In the genomic region with DNA sequence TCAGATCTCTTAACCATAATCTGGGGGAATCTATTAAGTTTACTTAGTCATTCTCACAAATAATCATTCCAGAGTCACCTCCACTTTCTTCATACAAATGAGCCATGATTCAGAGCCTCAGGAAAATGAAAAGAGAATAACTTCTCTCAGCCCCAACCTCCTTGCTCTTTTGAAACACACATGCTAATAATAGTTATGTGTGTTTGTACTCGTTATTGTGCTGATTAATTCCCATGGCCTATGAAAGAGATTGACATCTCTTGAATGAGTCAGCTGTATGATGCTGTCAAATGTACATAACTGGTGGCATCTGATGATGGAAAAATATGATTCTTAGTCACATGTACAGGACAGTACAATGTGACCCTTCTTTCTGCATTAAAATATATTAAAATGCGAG, we compare ENCODE assay signal across 2 cellular contexts.
TF ChIP-seq lines count a peak whose summit lies in the region.

No MANE protein-coding gene starts in this region.

TF ChIP-seq in WTC11, 78 proteins besides CTCF, POLR2A, EP300 and RAD21:
- TF ChIP-seq, protein P1, sequence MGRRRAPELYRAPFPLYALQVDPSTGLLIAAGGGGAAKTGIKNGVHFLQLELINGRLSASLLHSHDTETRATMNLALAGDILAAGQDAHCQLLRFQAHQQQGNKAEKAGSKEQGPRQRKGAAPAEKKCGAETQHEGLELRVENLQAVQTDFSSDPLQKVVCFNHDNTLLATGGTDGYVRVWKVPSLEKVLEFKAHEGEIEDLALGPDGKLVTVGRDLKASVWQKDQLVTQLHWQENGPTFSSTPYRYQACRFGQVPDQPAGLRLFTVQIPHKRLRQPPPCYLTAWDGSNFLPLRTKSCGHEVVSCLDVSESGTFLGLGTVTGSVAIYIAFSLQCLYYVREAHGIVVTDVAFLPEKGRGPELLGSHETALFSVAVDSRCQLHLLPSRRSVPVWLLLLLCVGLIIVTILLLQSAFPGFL (CRISPR knock-in tag; IDR thresholded peaks at IDR 0.05; ENCODE audit: borderline replicate concordance) = no peak
- TF ChIP-seq, protein P2, sequence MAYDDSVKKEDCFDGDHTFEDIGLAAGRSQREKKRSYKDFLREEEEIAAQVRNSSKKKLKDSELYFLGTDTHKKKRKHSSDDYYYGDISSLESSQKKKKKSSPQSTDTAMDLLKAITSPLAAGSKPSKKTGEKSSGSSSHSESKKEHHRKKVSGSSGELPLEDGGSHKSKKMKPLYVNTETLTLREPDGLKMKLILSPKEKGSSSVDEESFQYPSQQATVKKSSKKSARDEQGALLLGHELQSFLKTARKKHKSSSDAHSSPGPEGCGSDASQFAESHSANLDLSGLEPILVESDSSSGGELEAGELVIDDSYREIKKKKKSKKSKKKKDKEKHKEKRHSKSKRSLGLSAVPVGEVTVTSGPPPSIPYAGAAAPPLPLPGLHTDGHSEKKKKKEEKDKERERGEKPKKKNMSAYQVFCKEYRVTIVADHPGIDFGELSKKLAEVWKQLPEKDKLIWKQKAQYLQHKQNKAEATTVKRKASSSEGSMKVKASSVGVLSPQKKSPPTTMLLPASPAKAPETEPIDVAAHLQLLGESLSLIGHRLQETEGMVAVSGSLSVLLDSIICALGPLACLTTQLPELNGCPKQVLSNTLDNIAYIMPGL (CRISPR knock-in tag; IDR thresholded peaks at IDR 0.05) = no peak
- TF ChIP-seq ESRRA (CRISPR knock-in tag; IDR thresholded peaks at IDR 0.05; ENCODE audit: borderline replicate concordance) = no peak
- TF ChIP-seq, protein P3, sequence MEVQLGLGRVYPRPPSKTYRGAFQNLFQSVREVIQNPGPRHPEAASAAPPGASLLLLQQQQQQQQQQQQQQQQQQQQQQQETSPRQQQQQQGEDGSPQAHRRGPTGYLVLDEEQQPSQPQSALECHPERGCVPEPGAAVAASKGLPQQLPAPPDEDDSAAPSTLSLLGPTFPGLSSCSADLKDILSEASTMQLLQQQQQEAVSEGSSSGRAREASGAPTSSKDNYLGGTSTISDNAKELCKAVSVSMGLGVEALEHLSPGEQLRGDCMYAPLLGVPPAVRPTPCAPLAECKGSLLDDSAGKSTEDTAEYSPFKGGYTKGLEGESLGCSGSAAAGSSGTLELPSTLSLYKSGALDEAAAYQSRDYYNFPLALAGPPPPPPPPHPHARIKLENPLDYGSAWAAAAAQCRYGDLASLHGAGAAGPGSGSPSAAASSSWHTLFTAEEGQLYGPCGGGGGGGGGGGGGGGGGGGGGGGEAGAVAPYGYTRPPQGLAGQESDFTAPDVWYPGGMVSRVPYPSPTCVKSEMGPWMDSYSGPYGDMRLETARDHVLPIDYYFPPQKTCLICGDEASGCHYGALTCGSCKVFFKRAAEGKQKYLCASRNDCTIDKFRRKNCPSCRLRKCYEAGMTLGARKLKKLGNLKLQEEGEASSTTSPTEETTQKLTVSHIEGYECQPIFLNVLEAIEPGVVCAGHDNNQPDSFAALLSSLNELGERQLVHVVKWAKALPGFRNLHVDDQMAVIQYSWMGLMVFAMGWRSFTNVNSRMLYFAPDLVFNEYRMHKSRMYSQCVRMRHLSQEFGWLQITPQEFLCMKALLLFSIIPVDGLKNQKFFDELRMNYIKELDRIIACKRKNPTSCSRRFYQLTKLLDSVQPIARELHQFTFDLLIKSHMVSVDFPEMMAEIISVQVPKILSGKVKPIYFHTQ (CRISPR knock-in tag; IDR thresholded peaks at IDR 0.05) = no peak
- TF ChIP-seq CREM (CRISPR knock-in tag; IDR thresholded peaks at IDR 0.05) = no peak
- no peak for TF ChIP-seq ELF4 (CRISPR knock-in tag; IDR thresholded peaks at IDR 0.05; ENCODE audit: low read depth)
- TF ChIP-seq, protein P4, sequence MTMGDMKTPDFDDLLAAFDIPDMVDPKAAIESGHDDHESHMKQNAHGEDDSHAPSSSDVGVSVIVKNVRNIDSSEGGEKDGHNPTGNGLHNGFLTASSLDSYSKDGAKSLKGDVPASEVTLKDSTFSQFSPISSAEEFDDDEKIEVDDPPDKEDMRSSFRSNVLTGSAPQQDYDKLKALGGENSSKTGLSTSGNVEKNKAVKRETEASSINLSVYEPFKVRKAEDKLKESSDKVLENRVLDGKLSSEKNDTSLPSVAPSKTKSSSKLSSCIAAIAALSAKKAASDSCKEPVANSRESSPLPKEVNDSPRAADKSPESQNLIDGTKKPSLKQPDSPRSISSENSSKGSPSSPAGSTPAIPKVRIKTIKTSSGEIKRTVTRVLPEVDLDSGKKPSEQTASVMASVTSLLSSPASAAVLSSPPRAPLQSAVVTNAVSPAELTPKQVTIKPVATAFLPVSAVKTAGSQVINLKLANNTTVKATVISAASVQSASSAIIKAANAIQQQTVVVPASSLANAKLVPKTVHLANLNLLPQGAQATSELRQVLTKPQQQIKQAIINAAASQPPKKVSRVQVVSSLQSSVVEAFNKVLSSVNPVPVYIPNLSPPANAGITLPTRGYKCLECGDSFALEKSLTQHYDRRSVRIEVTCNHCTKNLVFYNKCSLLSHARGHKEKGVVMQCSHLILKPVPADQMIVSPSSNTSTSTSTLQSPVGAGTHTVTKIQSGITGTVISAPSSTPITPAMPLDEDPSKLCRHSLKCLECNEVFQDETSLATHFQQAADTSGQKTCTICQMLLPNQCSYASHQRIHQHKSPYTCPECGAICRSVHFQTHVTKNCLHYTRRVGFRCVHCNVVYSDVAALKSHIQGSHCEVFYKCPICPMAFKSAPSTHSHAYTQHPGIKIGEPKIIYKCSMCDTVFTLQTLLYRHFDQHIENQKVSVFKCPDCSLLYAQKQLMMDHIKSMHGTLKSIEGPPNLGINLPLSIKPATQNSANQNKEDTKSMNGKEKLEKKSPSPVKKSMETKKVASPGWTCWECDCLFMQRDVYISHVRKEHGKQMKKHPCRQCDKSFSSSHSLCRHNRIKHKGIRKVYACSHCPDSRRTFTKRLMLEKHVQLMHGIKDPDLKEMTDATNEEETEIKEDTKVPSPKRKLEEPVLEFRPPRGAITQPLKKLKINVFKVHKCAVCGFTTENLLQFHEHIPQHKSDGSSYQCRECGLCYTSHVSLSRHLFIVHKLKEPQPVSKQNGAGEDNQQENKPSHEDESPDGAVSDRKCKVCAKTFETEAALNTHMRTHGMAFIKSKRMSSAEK (CRISPR knock-in tag; IDR thresholded peaks at IDR 0.05; ENCODE audit: borderline replicate concordance) = no peak
- no peak for TF ChIP-seq ZNF138 (CRISPR knock-in tag; conservative IDR thresholded peaks at IDR 0.05)
- TF ChIP-seq TEAD1 (CRISPR knock-in tag; IDR thresholded peaks at IDR 0.05) = no peak
- TF ChIP-seq ZNF263 (CRISPR knock-in tag; IDR thresholded peaks at IDR 0.05; ENCODE audit: low read depth) = no peak

TF ChIP-seq in endothelial cell of umbilical vein, 7 proteins besides CTCF, POLR2A, EP300 and RAD21:
- no peak for TF ChIP-seq POLR2AphosphoS5 (IDR thresholded peaks at IDR 0.05; ENCODE audit: insufficient read depth, low read depth, low read length)
- TF ChIP-seq FOS (IDR thresholded peaks at IDR 0.05; ENCODE audit: borderline replicate concordance, insufficient read depth, low read length) = no peak
